ENCODE assay signal across 1 cellular context in genomic region chr5:173298213-173298933, GRCh38.
TF ChIP-seq lines count a peak whose summit lies in the region.

No MANE protein-coding gene starts in this region.

TF ChIP-seq in HepG2, 621 proteins besides CTCF, POLR2A, EP300 and RAD21:
- TF ChIP-seq BCL6 (CRISPR knock-in tag; IDR thresholded peaks at IDR 0.05) (peak; percentile 60), MAFF (IDR thresholded peaks at IDR 0.05; ENCODE audit: low read depth, low read length) (peak; percentile 36; the same call in 1 of the 2 replicates), JDP2 (CRISPR knock-in tag; IDR thresholded peaks at IDR 0.05; ENCODE audit: borderline replicate concordance) (no peak), MAFK (conservative IDR thresholded peaks at IDR 0.05 in 1 of 2, IDR thresholded peaks at IDR 0.05 in 1 of 2; ENCODE audit: low read length in 2 of 2) (peak; percentile 60 to 69), CREM (IDR thresholded peaks at IDR 0.05) (no peak), CREM (CRISPR knock-in tag; IDR thresholded peaks at IDR 0.05) (no peak)
